8 cellular contexts compared by ENCODE assay signal in genomic region chr12:6689000-6689882, GRCh38. TPM values are rescaled to one million over a fixed set of nuclear protein-coding genes. Genes with fewer than 3 reads are reported as not detected.
DNase-seq lines count a peak whose midpoint lies in the region; ATAC-seq and TF ChIP-seq lines count a peak whose summit lies in the region.

ZNF384 (minus strand) TSS chr12:6689375; CDS start chr12:6679520, 9,855 bp downstream.

- H3K9me3 ChIP-seq in heart right ventricle: no peaks in the 10 kb centered on the region
- H3K9me3 ChIP-seq in upper lobe of left lung: no peaks in the 10 kb centered on the region

- H3K4me3 ChIP-seq in heart right ventricle (peak within 1 kb of the TSS; percentile 65 to 98 (median 91)), upper lobe of left lung (peak within 1 kb of the TSS; percentile 45 to 97 (median 70))

- peaks cover 41% of the 10 kb centered on the region for H3K4me1 Mint-ChIP-seq in T-helper 1 cell treated with Interleukin-12 subunit alpha and Interleukin-12 subunit beta and Interleukin-4 antibody, amounts not matched to agents 30 μg/mL and 1 μg/mL, for 36 hours (ENCODE audit: low read depth)

- in situ Hi-C loops in GM13976 (cut with MboI; ENCODE audit: low sequenced_read_pairs, unreplicated experiment): no loop called here

- H3K36me3 ChIP-seq in heart right ventricle (peaks cover 0 to 28% (median 0%) of the 10 kb centered on the region in 9 donors), upper lobe of left lung (peaks cover 0 to 4% (median 0%) of the 10 kb centered on the region in 4 donors)

- H3K27me3 ChIP-seq in heart right ventricle (peaks cover 0 to 1% (median 0%) of the 10 kb centered on the region in 7 donors), upper lobe of left lung (no peaks in the 10 kb centered on the region)

- peak in 1 of 4 donors; percentile 44 for TF ChIP-seq EP300 in upper lobe of left lung (IDR thresholded peaks at IDR 0.05)

- H3K27ac ChIP-seq in heart right ventricle: peak within 1 kb of the TSS; percentile 95 to 100 (median 98)
- peak within 1 kb of the TSS; percentile 94 to 97 (median 94) for H3K27ac ChIP-seq in upper lobe of left lung

- intact Hi-C loops in heart right ventricle (cut with DNase I): loop anchor here in 8 of 10 donors (1.0 to 10.0 kb wide), 11 partner anchors 26 to 78 kb away; partner anchors contain the start of genes ING4 (in 6 of the 8), COPS7A (in 3 of the 8), MLF2 (in 3 of the 8) and PTMS (in 1 of the 8)
- intact Hi-C loops in posterior cingulate gyrus (cut with DNase I): loop anchor here (1.0 to 2.0 kb wide), 2 partner anchors 26 to 36 kb away; partner anchors contain the start of genes COPS7A and ING4

- no peaks in the 10 kb centered on the region for H3K27me3 Mint-ChIP-seq in T-helper 1 cell treated with Interleukin-12 subunit alpha and Interleukin-12 subunit beta and Interleukin-4 antibody, amounts not matched to agents 30 μg/mL and 1 μg/mL, for 36 hours (ENCODE audit: low read depth)

- H3K27ac Mint-ChIP-seq in T-helper 1 cell treated with Interleukin-12 subunit alpha and Interleukin-12 subunit beta and Interleukin-4 antibody, amounts not matched to agents 30 μg/mL and 1 μg/mL, for 36 hours: peak within 1 kb of the TSS; percentile 93

- H3K9me3 Mint-ChIP-seq in T-helper 1 cell treated with Interleukin-12 subunit alpha and Interleukin-12 subunit beta and Interleukin-4 antibody, amounts not matched to agents 30 μg/mL and 1 μg/mL, for 36 hours: no peaks in the 10 kb centered on the region

- H3K4me1 ChIP-seq in heart right ventricle: peaks cover 3 to 55% (median 40%) of the 10 kb centered on the region in 9 donors
- peaks cover 36 to 51% (median 44%) of the 10 kb centered on the region in 4 donors for H3K4me1 ChIP-seq in upper lobe of left lung

- peaks cover 27% of the 10 kb centered on the region for H3K36me3 Mint-ChIP-seq in T-helper 1 cell treated with Interleukin-12 subunit alpha and Interleukin-12 subunit beta and Interleukin-4 antibody, amounts not matched to agents 30 μg/mL and 1 μg/mL, for 36 hours (ENCODE audit: low read depth)

- peak; percentile 87 for ATAC-seq in HG02884 (IDR thresholded peaks at IDR 0.05; ENCODE audit: unreplicated experiment)
- peak; percentile 91 to 97 (median 96) for ATAC-seq in heart right ventricle
- peak; percentile 94 to 96 for ATAC-seq in upper lobe of left lung (ENCODE audit: low FRiP score in 2 of 2)

- DNase-seq in GM13976 (ENCODE audit: low spot score) (peak; percentile 95), NCI-H1694 (lab: John Stamatoyannopoulos, UW) (peak; percentile 99), amniotic stem cell (lab: John Stamatoyannopoulos, UW) (peak; percentile 96), heart right ventricle (peak; percentile 94 to 99), posterior cingulate gyrus (peak; percentile 99 to 100 (median 99)), upper lobe of left lung (peak; percentile 95 to 97)

- 1% methylated on average over 63 to 72 of the region's 72 CpGs for WGBS in heart right ventricle, 2 donors
- 1 to 2% methylated on average over 37 to 55 of the region's 72 CpGs for WGBS in upper lobe of left lung, 2 donors

- TF ChIP-seq POLR2A in upper lobe of left lung (IDR thresholded peaks at IDR 0.05): peak in 2 of 4 donors; percentile 49 to 60

- no peak for TF ChIP-seq CTCF in GM13976 (IDR thresholded peaks at IDR 0.05; ENCODE audit: borderline replicate concordance, control extremely low read depth, extremely low read depth, insufficient read depth, missing control alignments)
- TF ChIP-seq CTCF in heart right ventricle (IDR thresholded peaks at IDR 0.05): peak in 5 of 9 donors; percentile 11 to 31 (median 22)
- TF ChIP-seq CTCF in upper lobe of left lung (IDR thresholded peaks at IDR 0.05): peak in 5 of 6 experiments; percentile 7 to 54 (median 49)

- peak within 1 kb of the TSS; percentile 97 for H3K4me3 Mint-ChIP-seq in T-helper 1 cell treated with Interleukin-12 subunit alpha and Interleukin-12 subunit beta and Interleukin-4 antibody, amounts not matched to agents 30 μg/mL and 1 μg/mL, for 36 hours

RNA-seq across cellular contexts. Expression of gene ZNF384, which starts in this region (rescaled TPM):
- total RNA-seq in heart right ventricle (10 to 100 TPM; 25.1 to 36.0 (median 29.0) TPM), upper lobe of left lung (10 to 100 TPM; 33.4 to 52.8 (median 43.0) TPM)
- 10 to 100 TPM; 17.6 to 23.7 TPM for polyA plus RNA-seq in heart right ventricle

Comparison
In these comparisons a context has a peak if more than half of its experiments do, and no peak if none do; other contexts are left out.
1. Peak in every context shown above with its lines: DNase-seq, ATAC-seq, H3K4me3 ChIP-seq and H3K27ac ChIP-seq.